10 cellular contexts compared by ENCODE assay signal in the genomic region with DNA sequence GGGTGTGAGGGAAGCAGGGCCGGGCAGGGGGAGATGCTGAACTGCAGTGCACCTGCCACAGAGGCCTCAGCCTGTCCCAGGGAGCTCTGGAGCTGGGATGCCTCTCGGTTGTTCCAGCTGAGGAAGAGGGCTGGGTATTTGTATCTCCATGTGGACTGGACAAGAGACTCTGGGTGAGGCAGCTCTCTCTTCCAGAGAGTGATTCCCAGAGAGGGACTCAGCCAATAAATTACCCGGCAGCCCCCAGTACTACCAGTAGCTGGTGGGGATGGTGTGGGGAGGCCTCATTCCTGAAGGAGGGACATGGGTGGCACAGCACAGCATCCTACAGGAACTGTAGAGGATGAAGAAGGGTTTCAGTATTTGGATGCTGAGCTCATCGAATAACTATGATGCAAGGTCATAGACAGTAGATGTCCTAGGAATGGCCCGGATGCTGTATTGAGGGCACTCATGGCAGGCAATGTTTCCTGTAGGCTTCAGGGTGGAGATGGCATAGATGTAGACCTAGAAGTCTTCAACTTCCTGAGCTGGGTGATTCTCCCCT. TPM values are rescaled to one million over a fixed set of nuclear protein-coding genes. Genes with fewer than 3 reads are reported as not detected.
DNase-seq lines count a peak whose midpoint lies in the region; ATAC-seq and TF ChIP-seq lines count a peak whose summit lies in the region.
"Had no signal": no experiment of that assay in that cellular context is flagged by ENCODE, and none has a peak within 500 bp of the region (broad histone marks: within the 10 kb centered on the region; RNA-seq: fewer than 3 reads in every experiment).

No MANE protein-coding gene starts in this region.

- peak overlapping the region; percentile 85 for H2AK9ac ChIP-seq in IMR-90 (replicated peaks; ENCODE audit: low read depth, low read length, poor library complexity)

- H3K56ac ChIP-seq in IMR-90 (ENCODE audit: extremely low read depth, insufficient read depth, low read length), result no peak overlapping the region

- no peak overlapping the region; the same call in 1 of the 2 replicates for H3K14ac ChIP-seq in IMR-90 (replicated peaks; ENCODE audit: low read depth, low read length)

- no peak for TF ChIP-seq POLR2A in IMR-90 (IDR thresholded peaks at IDR 0.05; ENCODE audit: low read depth, low read length)

- H3K4me3 Mint-ChIP-seq in effector memory CD8-positive, alpha-beta T cell, result peak overlapping the region; percentile 58 to 79

- no peaks in the 10 kb centered on the region for H3K27me3 Mint-ChIP-seq in effector memory CD8-positive, alpha-beta T cell

- no peaks in the 10 kb centered on the region for H3K79me1 ChIP-seq in IMR-90 (ENCODE audit: low read depth in 1 of 2, low read length in 2 of 2)

- H3K4me1 Mint-ChIP-seq in effector memory CD8-positive, alpha-beta T cell (ENCODE audit: low read depth in 2 of 2), result peaks cover 11 to 19% of the 10 kb centered on the region in 2 donors

- no peak overlapping the region for H4K5ac ChIP-seq in IMR-90 (ENCODE audit: low read depth, low read length)

- H4K20me1 ChIP-seq in IMR-90 (ENCODE audit: insufficient read depth, low read length) (no peaks in the 10 kb centered on the region), osteoblast (ENCODE audit: insufficient read depth, low read length) (no peaks in the 10 kb centered on the region)

- peaks cover under 1% of the 10 kb centered on the region; the same call in 1 of the 2 replicates for H3K4me1 ChIP-seq in IMR-90 (ENCODE audit: control insufficient read depth, insufficient read depth, low read length)
- peaks cover 11% of the 10 kb centered on the region for H3K4me1 ChIP-seq in osteoblast (ENCODE audit: insufficient read depth, low read length)

- H2BK5ac ChIP-seq in IMR-90 (ENCODE audit: low read depth, low read length, poor library complexity, severe bottlenecking), result no peak overlapping the region

- H3K4me3 ChIP-seq in IMR-90 (ENCODE audit: insufficient read depth, low read depth, low read length), result no peak overlapping the region
- no peak overlapping the region for H3K4me3 ChIP-seq in osteoblast (ENCODE audit: insufficient read depth, low read length)
- H3K4me3 ChIP-seq: SJSA1 had no signal

- H3K36me3 Mint-ChIP-seq in effector memory CD8-positive, alpha-beta T cell (ENCODE audit: insufficient read depth), result no peaks in the 10 kb centered on the region

- H3K4ac ChIP-seq in IMR-90 (ENCODE audit: low read depth, low read length), result no peak overlapping the region

- TF ChIP-seq CTCF in IMR-90 (conservative IDR thresholded peaks at IDR 0.05; ENCODE audit: low read depth, low read length) (no peak), osteoblast (IDR thresholded peaks at IDR 0.05; ENCODE audit: extremely low read depth, low read depth, low read length) (no peak)

- CTCF ChIA-PET in IMR-90 (lab: Yijun Ruan, JAX), result interaction anchor here (0.7 to 2.7 kb wide), 2 partner anchors 11 to 238 kb away, joined by 3 to 13 read pairs; no protein-coding TSS in a partner anchor

- H3K27ac Mint-ChIP-seq in effector memory CD8-positive, alpha-beta T cell, result peak overlapping the region; percentile 54 to 87

- POLR2A ChIA-PET in IMR-90 (lab: Charles Lee; ENCODE audit: unreplicated experiment), result no interaction called here

- no peak for TF ChIP-seq RAD21 in IMR-90 (IDR thresholded peaks at IDR 0.05; ENCODE audit: low read length)

- no peak overlapping the region for H3K18ac ChIP-seq in IMR-90 (ENCODE audit: low read depth, low read length)

- no peak overlapping the region for H2BK120ac ChIP-seq in IMR-90 (ENCODE audit: low read depth, low read length)

- H3K9me3 Mint-ChIP-seq in effector memory CD8-positive, alpha-beta T cell, result no peaks in the 10 kb centered on the region

- no peak overlapping the region for H2AK5ac ChIP-seq in IMR-90 (ENCODE audit: low read depth, low read length)

- H3K23ac ChIP-seq in IMR-90 (ENCODE audit: low read depth, low read length), result no peak overlapping the region; the same call in 1 of the 2 replicates

- dilution Hi-C loops in IMR-90 (cut with HindIII; ENCODE audit: low sequenced_read_pairs, unreplicated experiment), result no loop called here

- H3K27me3 ChIP-seq in IMR-90 (ENCODE audit: control insufficient read depth, insufficient read depth, low read length) (peaks cover 12% of the 10 kb centered on the region), osteoblast (ENCODE audit: insufficient read depth, low read length) (no peaks in the 10 kb centered on the region)
- H3K27me3 ChIP-seq: SJSA1 had no signal

- no TSS peak for BruUV-seq in IMR-90 (replicated peaks; lab: Mats Ljungman, UMichigan)

- H4K91ac ChIP-seq in IMR-90 (ENCODE audit: insufficient read depth, low read depth, low read length), result no peak overlapping the region

- H3K79me2 ChIP-seq in osteoblast (ENCODE audit: insufficient read depth, low read length), result no peaks in the 10 kb centered on the region

- H3K9me1 ChIP-seq in IMR-90 (ENCODE audit: insufficient read depth, low read length), result peaks cover 2% of the 10 kb centered on the region; the same call in 1 of the 2 replicates

- peak; percentile 77 for ATAC-seq in IMR-90 (ENCODE audit: low read depth)
- ATAC-seq in effector memory CD8-positive, alpha-beta T cell (replicated peaks), result no peak
- no peak for ATAC-seq in HG03108 (IDR thresholded peaks at IDR 0.05; ENCODE audit: unreplicated experiment)

- peak; percentile 87 for DNase-seq in EH (ENCODE audit: low read depth)
- DNase-seq in IMR-90, result peak; percentile 31
- DNase-seq in effector memory CD8-positive, alpha-beta T cell, result no peak
- peak; percentile 95 for DNase-seq in osteoblast (ENCODE audit: insufficient read length, low spot score, missing footprints)
- no peak for DNase-seq in NCI-H2081 treated with DMSO at 0.1 percent for 48 hours (lab: John Stamatoyannopoulos, UW)
- no peak for DNase-seq in NCI-H2196 (lab: John Stamatoyannopoulos, UW; ENCODE audit: unreplicated experiment)
- DNase-seq in NOMO-1 treated with dmso at 0.1 percent for 144 hours (lab: John Stamatoyannopoulos, UW; ENCODE audit: unreplicated experiment), result no peak
- DNase-seq: islet precursor cell had no signal

- no peak overlapping the region for H3K9ac ChIP-seq in IMR-90 (ENCODE audit: low read depth, low read length)

- WGBS in IMR-90 (ENCODE audit: extremely low coverage in 2 of 2, insufficient read length in 1 of 2), 2 experiments, result 83% methylated on average over 2 of the region's 5 CpGs; no CpG with 5 or more reads in 1 of the 2 experiments

- in situ Hi-C loops in IMR-90 (cut with MboI; ENCODE audit: low sequenced_read_pairs), result no loop called here

- no peak overlapping the region for H2BK15ac ChIP-seq in IMR-90 (ENCODE audit: low read depth, low read length)

- intact Hi-C loops in IMR-90 (cut with micrococcal nuclease), result no loop called here

- H2BK20ac ChIP-seq in IMR-90 (ENCODE audit: low read depth, low read length), result no peak overlapping the region

- H3K4me2 ChIP-seq in IMR-90 (ENCODE audit: low read depth, low read length), result no peak overlapping the region
- H3K4me2 ChIP-seq in osteoblast (ENCODE audit: insufficient read depth, low read length), result no peak overlapping the region

- H4K8ac ChIP-seq in IMR-90 (ENCODE audit: low read depth in 2 of 2, low read length in 2 of 2), result no peak overlapping the region

- H3K36me3 ChIP-seq in IMR-90 (ENCODE audit: control insufficient read depth, insufficient read depth, low read length) (no peaks in the 10 kb centered on the region), osteoblast (ENCODE audit: insufficient read depth, low read length) (no peaks in the 10 kb centered on the region)
- H3K36me3 ChIP-seq: SJSA1 had no signal

- H3K27ac ChIP-seq in IMR-90 (ENCODE audit: insufficient read depth, low read length) (no peak overlapping the region), osteoblast (ENCODE audit: low read depth, low read length) (no peak overlapping the region)
- H3K27ac ChIP-seq: SJSA1 had no signal

- H2AFZ ChIP-seq in IMR-90 (replicated peaks; ENCODE audit: low read length, poor library complexity), result peak overlapping the region; percentile 46
- no peak overlapping the region for H2AFZ ChIP-seq in osteoblast (ENCODE audit: low read length)

- 0 out of 2 replicates have a peak, but pooled peaks cover 2% of the 10 kb centered on the region for H3K9me3 ChIP-seq in IMR-90 (ENCODE audit: control insufficient read depth, insufficient read depth, low read length)
- no peaks in the 10 kb centered on the region for H3K9me3 ChIP-seq in osteoblast (ENCODE audit: low read depth, low read length)
- H3K9me3 ChIP-seq: SJSA1 had no signal

TF ChIP-seq in IMR-90, 13 proteins besides CTCF, POLR2A, EP300 and RAD21:
- no peak for TF ChIP-seq CHD1 (IDR thresholded peaks at IDR 0.05; ENCODE audit: low read depth, low read length)
- peak; percentile 57 for TF ChIP-seq CEBPB (IDR thresholded peaks at IDR 0.05; ENCODE audit: low read depth, low read length)
- TF ChIP-seq MAFK (IDR thresholded peaks at IDR 0.05; ENCODE audit: low read depth, low read length), result peak; percentile 45

RNA-seq across cellular contexts. Expression of gene FGD2, which starts 1.4 kb away (rescaled TPM):
- not detected in 2 replicates for total RNA-seq in IMR-90 (2012; rRNA removed)
- 0.07 TPM in 1 of 2 replicates, not detected in the other for polyA plus RNA-seq in IMR-90 (2012; rRNA removed)
- not detected in 2 replicates for polyA plus RNA-seq in IMR-90 (2012; cell fraction: cytosol; rRNA removed)
- 0.08 and 0.11 TPM in 2 replicates for polyA plus RNA-seq in IMR-90 (2012; cell fraction: nucleus; rRNA removed; ENCODE audit: low replicate concordance)
- under 0.01 TPM in 2 replicates for total RNA-seq in osteoblast
- total RNA-seq: SJSA1 had no signal

RNA-seq across cellular contexts. Expression of gene MTCH1, which starts 20.9 kb away (rescaled TPM):
- total RNA-seq in IMR-90 (2012; rRNA removed) (249 and 263 TPM in 2 replicates), osteoblast (183 and 185 TPM in 2 replicates)
- 210 and 215 TPM in 2 replicates for polyA plus RNA-seq in IMR-90 (2012; rRNA removed)
- polyA plus RNA-seq in IMR-90 (2012; cell fraction: cytosol; rRNA removed), result 227 and 248 TPM in 2 replicates
- polyA plus RNA-seq in IMR-90 (2012; cell fraction: nucleus; rRNA removed; ENCODE audit: low replicate concordance), result 253 and 276 TPM in 2 replicates

RNA-seq across cellular contexts. Expression of gene PI16, which starts 52.3 kb away (rescaled TPM):
- total RNA-seq in IMR-90 (2012; rRNA removed) (under 0.01 TPM in 1 of 2 replicates, not detected in the other), osteoblast (1.8 TPM in 2 replicates)
- polyA plus RNA-seq in IMR-90 (2012; rRNA removed), result 0.20 and 0.21 TPM in 2 replicates
- polyA plus RNA-seq in IMR-90 (2012; cell fraction: cytosol; rRNA removed), result 0.13 and 0.53 TPM in 2 replicates
- 0.28 and 0.29 TPM in 2 replicates for polyA plus RNA-seq in IMR-90 (2012; cell fraction: nucleus; rRNA removed; ENCODE audit: low replicate concordance)
- total RNA-seq: SJSA1 had no signal

Comparison
In these comparisons a context has a peak if more than half of its experiments do, and no peak if none do; other contexts are left out.
1. DNase-seq: peak in EH (single experiment), IMR-90 (single experiment) and osteoblast (single experiment); none in effector memory CD8-positive, alpha-beta T cell (0 of 3), NCI-H2081 treated with DMSO at 0.1 percent for 48 hours (single experiment), NCI-H2196 (single experiment) and NOMO-1 treated with dmso at 0.1 percent for 144 hours (single experiment).